27 cellular contexts compared by ENCODE assay signal in genomic region chr3:133865136-133865855, GRCh38. TPM values are rescaled to one million over a fixed set of nuclear protein-coding genes. Genes with fewer than 3 reads are reported as not detected.
A peak's percentile ranks its signal among the peaks of the same experiment; 100 is the strongest.
DNase-seq lines count a peak whose midpoint lies in the region; ATAC-seq, FAIRE-seq and TF ChIP-seq lines count a peak whose summit lies in the region.
"Had no signal": no experiment of that assay in that cellular context is flagged by ENCODE, and none has a peak within 500 bp of the region (broad histone marks: within the 10 kb centered on the region; RNA-seq: fewer than 3 reads in every experiment).

No MANE protein-coding gene starts in this region.

- no peak overlapping the region for H3K23ac ChIP-seq in mesendoderm (ENCODE audit: low read length)

- H3K27me3 ChIP-seq in Loucy (ENCODE audit: insufficient read depth, low read length, poor library complexity, severe bottlenecking), result no peaks in the 10 kb centered on the region
- no peaks in the 10 kb centered on the region for H3K27me3 ChIP-seq in K562 (ENCODE audit: control insufficient read depth in 2 of 2, insufficient read depth in 2 of 2, low read length in 2 of 2)
- no peaks in the 10 kb centered on the region for H3K27me3 ChIP-seq in mesendoderm (ENCODE audit: insufficient read depth, low read length, poor library complexity)
- H3K27me3 ChIP-seq: heart right ventricle, SJSA1, tibial artery had no signal

- H3K9me3 ChIP-seq in Loucy (ENCODE audit: insufficient read depth, low read depth, low read length), result no peaks in the 10 kb centered on the region
- H3K9me3 ChIP-seq in K562 (replicated peaks; ENCODE audit: control insufficient read depth, insufficient read depth, low read depth, low read length), result no peaks in the 10 kb centered on the region
- H3K9me3 ChIP-seq: heart right ventricle, SJSA1, tibial artery had no signal

- no peaks in the 10 kb centered on the region for H3F3A ChIP-seq in Loucy (ENCODE audit: low read depth)

- no peak overlapping the region for H3K4me3 ChIP-seq in Loucy (ENCODE audit: low read length, poor library complexity, severe bottlenecking)
- no peak overlapping the region for H3K4me3 ChIP-seq in K562
- no peak overlapping the region for H3K4me3 ChIP-seq in mesendoderm (ENCODE audit: low read length)
- H3K4me3 ChIP-seq: coronary artery, heart right ventricle, PC-9, SJSA1, tibial artery had no signal

- no peaks in the 10 kb centered on the region for H3K79me2 ChIP-seq in Loucy (ENCODE audit: insufficient read depth, low read length)
- H3K79me2 ChIP-seq in K562 (ENCODE audit: control insufficient read depth, insufficient read depth, low read length), result no peaks in the 10 kb centered on the region
- H3K79me2 ChIP-seq in mesendoderm (ENCODE audit: control insufficient read depth, insufficient read depth, low read length), result no peaks in the 10 kb centered on the region

- H3K4me1 ChIP-seq in Loucy (ENCODE audit: insufficient read depth, low read length, poor library complexity, severe bottlenecking) (no peaks in the 10 kb centered on the region), K562 (replicated peaks in 1 of 2; ENCODE audit: control insufficient read depth in 2 of 2, insufficient read depth in 2 of 2, low read length in 2 of 2) (peaks cover 8% of the 10 kb centered on the region in 2 experiments; a peak in 3 of 5 replicates), mesendoderm (ENCODE audit: control insufficient read depth, low read depth, low read length) (no peaks in the 10 kb centered on the region)
- H3K4me1 ChIP-seq: SJSA1 had no signal

- no peaks in the 10 kb centered on the region for H3K79me1 ChIP-seq in mesendoderm (ENCODE audit: low read length)

- POLR2A ChIA-PET in K562 (lab: Yijun Ruan, JAX), result interaction anchor here (0.6 to 1.1 kb wide), 3 partner anchors 12 to 30 kb away, joined by 3 to 7 read pairs (median 3); no protein-coding TSS in a partner anchor

- no peak overlapping the region for H2AK5ac ChIP-seq in mesendoderm (ENCODE audit: low read length)

- peak in 2 of 4 experiments; percentile 12 to 18 for DNase-seq in K562 (ENCODE audit: extremely low read depth in 1 of 4, low spot score in 3 of 4)
- DNase-seq in mesendoderm, result peak; percentile 37
- no peak for DNase-seq in NCI-H1105 (lab: John Stamatoyannopoulos, UW)
- no peak for DNase-seq in activated CD4-positive, alpha-beta T cell treated with anti-CD3 and anti-CD28 coated beads, Interleukin-2, amount 50 U/mL, for 48 hours
- DNase-seq in GM13976 (ENCODE audit: low spot score), result no peak
- DNase-seq: activated CD4-positive, alpha-beta T cell treated with anti-CD3 and anti-CD28 coated beads for 48 hours; activated naive CD8-positive, alpha-beta T cell treated with anti-CD3 and anti-CD28 coated beads for 36 hours; CD8-positive, alpha-beta T cell; DMS53; H7; heart right ventricle; KG1; NCI-H2029; NCI-H345; NCI-H82; PC-9; stimulated activated naive CD8-positive, alpha-beta T cell treated with anti-CD3 and anti-CD28 coated beads, Interleukin-15, amount 100 ng/mL, for 72 hours; tibial artery had no signal

- intact Hi-C loops in K562 (cut with micrococcal nuclease), result no loop called here

- no peak overlapping the region for H3K18ac ChIP-seq in mesendoderm (ENCODE audit: low read length)

- TF ChIP-seq EP300 in K562 (IDR thresholded peaks at IDR 0.05; ENCODE audit: low read length), result no peak

- no peak for FAIRE-seq in K562 (lab: Jason Lieb, UNC)

- no peak overlapping the region for H2BK120ac ChIP-seq in mesendoderm (ENCODE audit: low read depth, low read length)

- no peak overlapping the region for H2BK5ac ChIP-seq in mesendoderm (ENCODE audit: low read length)

- CTCF ChIA-PET in K562 (lab: Yijun Ruan, JAX; ENCODE audit: low intra/inter-chr PET ratio), result no interaction called here

- ATAC-seq in K562 (peak; percentile 80), GM19467 (IDR thresholded peaks at IDR 0.05; ENCODE audit: unreplicated experiment) (no peak)
- ATAC-seq: CD8-positive, alpha-beta T cell; heart right ventricle; left lobe of liver; natural killer cell treated with Interleukin-12 subunit alpha and Interleukin-12 subunit beta and Interleukin-15 and Interleukin-18, amount 100 ng/mL, for 72 hours; right cardiac atrium; stimulated activated naive CD8-positive, alpha-beta T cell treated with anti-CD3 and anti-CD28 coated beads, Interleukin-15, amount 100 ng/mL, for 72 hours had no signal

- in situ Hi-C loops in K562 (cut with MboI) (no loop called here), GM13976 (cut with MboI; ENCODE audit: low sequenced_read_pairs, unreplicated experiment) (no loop called here)

- TF ChIP-seq RAD21 in K562 (CRISPR knock-in tag; conservative IDR thresholded peaks at IDR 0.05 in 1 of 2, IDR thresholded peaks at IDR 0.05 in 1 of 2), result 0 out of 4 replicates have a peak, but pooled peaks of 1 of the 2 experiments have one; percentile 4

- no peak for TF ChIP-seq POLR2A in K562 (conservative IDR thresholded peaks at IDR 0.05)

- H4K20me1 ChIP-seq in Loucy (ENCODE audit: insufficient read depth, low read length, poor library complexity, severe bottlenecking), result no peaks in the 10 kb centered on the region
- no peaks in the 10 kb centered on the region for H4K20me1 ChIP-seq in K562 (replicated peaks; ENCODE audit: control insufficient read depth, insufficient read depth, low read length)

- H3K9ac ChIP-seq in Loucy (ENCODE audit: low read depth, low read length, poor library complexity, severe bottlenecking) (no peak overlapping the region), K562 (ENCODE audit: insufficient read depth in 1 of 2, low read depth in 2 of 2, low read length in 2 of 2) (peak overlapping the region in 1 of 2 experiments; percentile 45; a peak in 1 of 4 replicates), mesendoderm (ENCODE audit: low read length) (no peak overlapping the region)
- H3K9ac ChIP-seq: parathyroid adenoma had no signal

- H4K5ac ChIP-seq in mesendoderm (ENCODE audit: low read length), result no peak overlapping the region

- H2BK15ac ChIP-seq in mesendoderm (replicated peaks; ENCODE audit: low read depth), result no peak overlapping the region

- H4K8ac ChIP-seq in mesendoderm (ENCODE audit: low read depth, low read length), result no peak overlapping the region

- no TSS peak for BruUV-seq in K562 (replicated peaks; lab: Mats Ljungman, UMichigan)

- TF ChIP-seq CTCF in GM12873 (IDR thresholded peaks at IDR 0.05; ENCODE audit: insufficient read depth, low read depth, low read length, missing control alignments) (peak; percentile 45), Loucy (conservative IDR thresholded peaks at IDR 0.05; ENCODE audit: low read length) (peak; percentile 35; the same call in 1 of the 2 replicates), K562 (IDR thresholded peaks at IDR 0.05 in 2 of 3, conservative IDR thresholded peaks at IDR 0.05 in 1 of 3; ENCODE audit: insufficient read depth in 2 of 3, low read depth in 1 of 3, low read length in 3 of 3) (peak; percentile 27 to 35 (median 32); a peak in 4 of 6 replicates), GM13976 (IDR thresholded peaks at IDR 0.05; ENCODE audit: borderline replicate concordance, control extremely low read depth, extremely low read depth, insufficient read depth, missing control alignments) (no peak)

- 53% methylated on average over 5 of the region's 5 CpGs for WGBS in K562 (ENCODE audit: insufficient coverage, low coverage, missing lambda C conversion rate)
- no CpG with 5 or more reads among the region's 5 CpGs for WGBS in mesendoderm (ENCODE audit: extremely low coverage, insufficient coverage, low lambda C conversion rate)

- H3K9me1 ChIP-seq in K562 (ENCODE audit: control insufficient read depth, insufficient read depth, low read length), result no peaks in the 10 kb centered on the region

- H2AFZ ChIP-seq in Loucy (ENCODE audit: low read length) (no peak overlapping the region), K562 (ENCODE audit: low read depth, low read length) (no peak overlapping the region)
- H2AFZ ChIP-seq: parathyroid adenoma, PC-9 had no signal

- H3K36me3 ChIP-seq in Loucy (ENCODE audit: insufficient read depth, low read length) (no peaks in the 10 kb centered on the region), K562 (ENCODE audit: control insufficient read depth, insufficient read depth, low read length) (no peaks in the 10 kb centered on the region), mesendoderm (ENCODE audit: control insufficient read depth, insufficient read depth, low read length) (no peaks in the 10 kb centered on the region)
- H3K36me3 ChIP-seq: heart right ventricle, SJSA1, tibial artery had no signal

- H3K4me2 ChIP-seq in Loucy (ENCODE audit: low read depth, low read length, poor library complexity, severe bottlenecking) (no peak overlapping the region), K562 (ENCODE audit: insufficient read depth, low read length) (no peak overlapping the region), mesendoderm (ENCODE audit: low read length) (no peak overlapping the region)
- H3K4me2 ChIP-seq: PC-9 had no signal

- H3K56ac ChIP-seq in mesendoderm (ENCODE audit: low read length), result no peak overlapping the region

- H3K4ac ChIP-seq in mesendoderm (ENCODE audit: low read depth, low read length), result no peak overlapping the region

- no peaks in the 10 kb centered on the region for H3K9me2 ChIP-seq in Loucy (replicated peaks; ENCODE audit: low read depth, low read length)

- H3K27ac ChIP-seq in K562 (ENCODE audit: extremely low read depth, low read depth, low read length) (no peak overlapping the region), mesendoderm (ENCODE audit: low read depth, low read length) (no peak overlapping the region)
- H3K27ac ChIP-seq: coronary artery, heart right ventricle, parathyroid adenoma, PC-9, SJSA1, tibial artery had no signal

RNA-seq across cellular contexts. Expression of gene RAB6B, which starts 30.4 kb away (rescaled TPM):
- 4.9 and 6.7 TPM in 2 replicates for total RNA-seq in K562 (2011; cell fraction: chromatin; rRNA removed; ENCODE audit: low replicate concordance)
- 3.8 and 5.0 TPM in 2 replicates for total RNA-seq in K562 (2011; cell fraction: nucleolus; rRNA removed)
- total RNA-seq in K562 (2011; cell fraction: nucleoplasm; rRNA removed), result 5.4 and 9.9 TPM in 2 replicates
- total RNA-seq in K562 (2014; rRNA removed) (0.82 and 0.98 TPM in 2 replicates), K562 (2014; rRNA removed; fragmentation: Illumina TruSeq; extraction: Trizol) (1.5 and 1.7 TPM in 2 replicates), K562 (2015; rRNA removed; fragmentation: Illumina TruSeq; extraction: Trizol) (0.69 and 1.4 TPM in 2 replicates), K562 (2021) (9.8 and 11.4 TPM in 2 replicates)
- polyA plus RNA-seq in K562 (2011; rRNA removed) (11.3 and 18.1 TPM in 2 replicates), K562 (2014; fragmentation: Illumina TruSeq; extraction: Trizol) (5.2 and 6.3 TPM in 2 replicates), K562 (2014; fragmentation: Nextera tagmentation; extraction: Ambion mirVana) (under 1 TPM; 0.60 to 0.97 TPM), K562 (2014; rRNA removed) (3.0 and 6.7 TPM in 2 replicates)
- 11.5 and 18.2 TPM in 2 replicates for polyA plus RNA-seq in K562 (2011; cell fraction: cytosol; rRNA removed)
- 12.1 and 16.6 TPM in 2 replicates for polyA plus RNA-seq in K562 (2011; cell fraction: nucleus; rRNA removed)
- 6.3 and 12.8 TPM in 2 replicates for polyA plus RNA-seq in K562 (2012)
- polyA minus RNA-seq in K562 (2011; rRNA and poly(A)+ RNA removed), result 12.7 and 20.1 TPM in 2 replicates
- polyA minus RNA-seq in K562 (2011; cell fraction: cytosol; rRNA and poly(A)+ RNA removed), result 6.1 and 8.3 TPM in 2 replicates
- 4.3 and 4.7 TPM in 2 replicates for polyA minus RNA-seq in K562 (2011; cell fraction: nucleus; rRNA and poly(A)+ RNA removed)
- 2.0 TPM for polyA plus RNA-seq in mesendoderm (2013, experiment 1 of 2)
- polyA plus RNA-seq in mesendoderm (2013, experiment 2 of 2), result 2.7 TPM

RNA-seq across cellular contexts. Expression of gene SRPRB, which starts 59.7 kb away (rescaled TPM):
- total RNA-seq in K562 (2011; cell fraction: chromatin; rRNA removed; ENCODE audit: low replicate concordance), result 42.7 and 49.1 TPM in 2 replicates
- total RNA-seq in K562 (2011; cell fraction: nucleolus; rRNA removed), result 52.2 and 60.0 TPM in 2 replicates
- 75.3 and 87.6 TPM in 2 replicates for total RNA-seq in K562 (2011; cell fraction: nucleoplasm; rRNA removed)
- 37.7 and 41.9 TPM in 2 replicates for total RNA-seq in K562 (2014; rRNA removed)
- 59.5 and 64.5 TPM in 2 replicates for total RNA-seq in K562 (2014; rRNA removed; fragmentation: Illumina TruSeq; extraction: Trizol)
- total RNA-seq in K562 (2015; rRNA removed; fragmentation: Illumina TruSeq; extraction: Trizol), result 37.2 and 41.4 TPM in 2 replicates
- 57.3 and 60.9 TPM in 2 replicates for total RNA-seq in K562 (2021)
- 48.6 and 66.0 TPM in 2 replicates for polyA plus RNA-seq in K562 (2011; rRNA removed)
- 46.2 and 52.0 TPM in 2 replicates for polyA plus RNA-seq in K562 (2011; cell fraction: cytosol; rRNA removed)
- 23.6 and 28.6 TPM in 2 replicates for polyA plus RNA-seq in K562 (2011; cell fraction: nucleus; rRNA removed)
- 37.4 and 49.1 TPM in 2 replicates for polyA plus RNA-seq in K562 (2012)
- polyA plus RNA-seq in K562 (2014; fragmentation: Illumina TruSeq; extraction: Trizol), result 43.8 and 51.1 TPM in 2 replicates
- polyA plus RNA-seq in K562 (2014; fragmentation: Nextera tagmentation; extraction: Ambion mirVana), result 10 to 100 TPM; 29.5 to 37.5 TPM
- 37.2 and 48.4 TPM in 2 replicates for polyA plus RNA-seq in K562 (2014; rRNA removed)
- polyA minus RNA-seq in K562 (2011; rRNA and poly(A)+ RNA removed), result 84.1 and 107 TPM in 2 replicates
- polyA minus RNA-seq in K562 (2011; cell fraction: cytosol; rRNA and poly(A)+ RNA removed), result 36.2 and 65.5 TPM in 2 replicates
- polyA minus RNA-seq in K562 (2011; cell fraction: nucleus; rRNA and poly(A)+ RNA removed), result 12.9 and 23.4 TPM in 2 replicates
- polyA plus RNA-seq in mesendoderm (2013, experiment 1 of 2), result 23.6 TPM
- polyA plus RNA-seq in mesendoderm (2013, experiment 2 of 2), result 24.1 TPM
